In genomic region chr2:28765316-28765715, GRCh38 we compare ENCODE assay signal across 21 cellular contexts. TPM values are rescaled to one million over a fixed set of nuclear protein-coding genes. Genes with fewer than 3 reads are reported as not detected.
DNase-seq lines count a peak whose midpoint lies in the region; ATAC-seq and TF ChIP-seq lines count a peak whose summit lies in the region.
"Had no signal": no experiment of that assay in that cellular context is flagged by ENCODE, and none has a peak within 500 bp of the region (broad histone marks: within the 10 kb centered on the region; RNA-seq: fewer than 3 reads in every experiment).

No MANE protein-coding gene starts in this region.

- no peak overlapping the region for H3K4me3 ChIP-seq in mammary epithelial cell (replicated peaks in 1 of 3; ENCODE audit: insufficient read depth in 1 of 3, low read depth in 2 of 3, low read length in 3 of 3)
- H3K4me3 ChIP-seq in breast epithelium = no peak overlapping the region
- H3K4me3 ChIP-seq in fibroblast of mammary gland (ENCODE audit: control insufficient read depth, low read depth, low read length) = no peak overlapping the region
- peak overlapping the region in 1 of 2 donors; percentile 41 for H3K4me3 ChIP-seq in ascending aorta
- H3K4me3 ChIP-seq: A549, body of pancreas, GM23338, spleen had no signal

- H3K9me3 ChIP-seq in mammary epithelial cell (replicated peaks; ENCODE audit: insufficient read depth, low read length) (no peaks in the 10 kb centered on the region), breast epithelium (no peaks in the 10 kb centered on the region), T-helper 17 cell (ENCODE audit: control insufficient read depth, low read length, poor library complexity, severe bottlenecking) (no peaks in the 10 kb centered on the region), ascending aorta (no peaks in the 10 kb centered on the region)
- H3K9me3 ChIP-seq: body of pancreas, spleen had no signal

- CTCF ChIA-PET in mammary epithelial cell (lab: Charles Lee; ENCODE audit: low non-redundant PET) = no interaction called here

- peak overlapping the region; percentile 15 for H3K4me3 Mint-ChIP-seq in T-helper 17 cell
- H3K4me3 Mint-ChIP-seq: dendritic cell treated with granulocyte-macrophage colony-stimulating factor and Interleukin-4, amounts not matched to agents 40 ng/mL and 50 ng/mL, for 4 days; GM23338; neural crest cell had no signal

- in situ Hi-C loops in mammary epithelial cell (cut with MboI; ENCODE audit: low sequenced_read_pairs in 2 of 2) = no loop called here
- in situ Hi-C loops in G401 (cut with HindIII; ENCODE audit: low sequenced_read_pairs) = no loop called here

- peaks cover 21% of the 10 kb centered on the region for H4K20me1 ChIP-seq in mammary epithelial cell (ENCODE audit: insufficient read depth, low read length)

- TF ChIP-seq CTCF in mammary epithelial cell (conservative IDR thresholded peaks at IDR 0.05 in 1 of 2, IDR thresholded peaks at IDR 0.05 in 1 of 2; ENCODE audit: extremely low read depth in 1 of 2, insufficient read depth in 1 of 2, low read depth in 1 of 2, low read length in 2 of 2) (no peak), breast epithelium (IDR thresholded peaks at IDR 0.05) (no peak), fibroblast of mammary gland (conservative IDR thresholded peaks at IDR 0.05; ENCODE audit: control insufficient read depth, insufficient read depth, low read depth, low read length) (no peak), ascending aorta (IDR thresholded peaks at IDR 0.05) (no peak)

- DNase-seq in mammary epithelial cell (peak; percentile 13), breast epithelium (ENCODE audit: low spot score in 2 of 2) (no peak), T-helper 17 cell (no peak), fibroblast of mammary gland (ENCODE audit: low read depth) (peak; percentile 50), superior temporal gyrus (ENCODE audit: extremely low spot score) (peak; percentile 24), ascending aorta (ENCODE audit: low spot score in 2 of 2) (no peak), G401 (ENCODE audit: low spot score) (no peak)
- DNase-seq: activated CD4-positive, alpha-beta T cell treated with anti-CD3 and anti-CD28 coated beads for 1 hour; body of pancreas; DMS79 treated with DMSO at 0.1 percent for 48 hours; foreskin melanocyte; mesendoderm; NCI-H2029 treated with DMSO at 0.1 percent for 48 hours; NCI-H510A; spleen had no signal

- no peak overlapping the region for H3K27ac ChIP-seq in mammary epithelial cell (ENCODE audit: insufficient read depth, low read depth, low read length)
- H3K27ac ChIP-seq in breast epithelium = no peak overlapping the region
- no peak overlapping the region for H3K27ac ChIP-seq in ascending aorta
- H3K27ac ChIP-seq: A549, body of pancreas, KMS-11, spleen had no signal

- TF ChIP-seq POLR2A in breast epithelium (IDR thresholded peaks at IDR 0.05) = no peak

- H3K4me2 ChIP-seq in mammary epithelial cell (ENCODE audit: insufficient read depth, low read depth, low read length) = no peak overlapping the region
- H3K4me2 ChIP-seq: A549, GM23338, KMS-11 had no signal

- no peak overlapping the region for H3K9ac ChIP-seq in mammary epithelial cell (ENCODE audit: insufficient read depth, low read length)
- H3K9ac ChIP-seq: KMS-11 had no signal

- dilution Hi-C loops in mammary epithelial cell (cut with HindIII; ENCODE audit: low sequenced_read_pairs) = no loop called here

- no peak for ATAC-seq in T-helper 17 cell
- ATAC-seq in GM21367 (IDR thresholded peaks at IDR 0.05; ENCODE audit: unreplicated experiment) = no peak
- ATAC-seq: A549, body of pancreas, GM23338 had no signal

- H3K36me3 Mint-ChIP-seq in T-helper 17 cell (ENCODE audit: low read depth) = peaks cover 4% of the 10 kb centered on the region

- H3K36me3 ChIP-seq in mammary epithelial cell (ENCODE audit: insufficient read depth, low read length) (peaks cover under 1% of the 10 kb centered on the region), breast epithelium (no peaks in the 10 kb centered on the region), ascending aorta (peaks cover 13 to 20% of the 10 kb centered on the region in 2 donors)

- no peak overlapping the region for H2AFZ ChIP-seq in mammary epithelial cell (ENCODE audit: low read depth, low read length)
- H2AFZ ChIP-seq: GM23338 had no signal

- peaks cover 100% of the 10 kb centered on the region for H3K79me2 ChIP-seq in mammary epithelial cell (ENCODE audit: insufficient read depth, low read length)

- H3K27me3 Mint-ChIP-seq in T-helper 17 cell = no peaks in the 10 kb centered on the region
- H3K27me3 Mint-ChIP-seq: dendritic cell treated with granulocyte-macrophage colony-stimulating factor and Interleukin-4, amounts not matched to agents 40 ng/mL and 50 ng/mL, for 4 days had no signal

- H3K27ac Mint-ChIP-seq in T-helper 17 cell = peak overlapping the region; percentile 67
- H3K27ac Mint-ChIP-seq: dendritic cell treated with granulocyte-macrophage colony-stimulating factor and Interleukin-4, amounts not matched to agents 40 ng/mL and 50 ng/mL, for 4 days; GM23338 had no signal

- no peaks in the 10 kb centered on the region for H3K27me3 ChIP-seq in mammary epithelial cell (ENCODE audit: insufficient read depth, low read length)
- no peaks in the 10 kb centered on the region for H3K27me3 ChIP-seq in breast epithelium
- no peaks in the 10 kb centered on the region for H3K27me3 ChIP-seq in ascending aorta
- H3K27me3 ChIP-seq: body of pancreas, spleen had no signal

- H3K4me1 Mint-ChIP-seq in T-helper 17 cell = peaks cover 54% of the 10 kb centered on the region

- H3K4me1 ChIP-seq in mammary epithelial cell (ENCODE audit: insufficient read depth, low read length) = peaks cover 9% of the 10 kb centered on the region
- no peaks in the 10 kb centered on the region for H3K4me1 ChIP-seq in breast epithelium
- H3K4me1 ChIP-seq in ascending aorta = peaks cover 22 to 77% of the 10 kb centered on the region in 2 donors

- intact Hi-C loops in mammary epithelial cell (cut with micrococcal nuclease) (no loop called here), breast epithelium (cut with DNase I; ENCODE audit: low total_unique reads) (no loop called here), ascending aorta (cut with DNase I) (loop anchor here (5.0 kb wide), 1 partner anchor 42 kb away; no protein-coding TSS in a partner anchor)

- no TSS peak for BruUV-seq in mammary epithelial cell (replicated peaks; lab: Mats Ljungman, UMichigan)

- 58% methylated on average over 6 of the region's 6 CpGs for WGBS in mammary epithelial cell (ENCODE audit: low coverage, missing lambda C conversion rate)

RNA-seq across cellular contexts. Expression of gene PPP1CB, which starts 13.7 kb away (rescaled TPM):
- total RNA-seq in mammary epithelial cell = 100 to 1,000 TPM; 266 to 282 TPM
- polyA plus RNA-seq in mammary epithelial cell = 78.5 TPM
- 117 TPM for polyA minus RNA-seq in mammary epithelial cell
- 100 to 1,000 TPM; 189 to 294 (median 289) TPM for total RNA-seq in breast epithelium
- total RNA-seq in T-helper 17 cell = 100 to 1,000 TPM; 309 to 313 TPM
- 196 TPM for total RNA-seq in ascending aorta
- total RNA-seq in G401 (2014; rRNA removed; shearing (Covaris generic)) = 103 and 141 TPM in 2 replicates

RNA-seq across cellular contexts. Expression of gene SPDYA, which starts 45.3 kb away (rescaled TPM):
- 1 to 10 TPM; 1.0 to 1.2 TPM for total RNA-seq in mammary epithelial cell
- 0.03 TPM for polyA plus RNA-seq in mammary epithelial cell
- polyA minus RNA-seq in mammary epithelial cell = not detected
- 1 to 10 TPM in 2 of 3 donors, under 1 TPM in 1; 0.98 to 4.2 (median 1.8) TPM for total RNA-seq in breast epithelium
- total RNA-seq in T-helper 17 cell = 10 to 100 TPM; 11.2 to 18.7 TPM
- total RNA-seq in ascending aorta = 0.32 TPM
- 0.17 and 1.7 TPM in 2 replicates for total RNA-seq in G401 (2014; rRNA removed; shearing (Covaris generic))

Comparison
In these comparisons a context has a peak if more than half of its experiments do, and no peak if none do; other contexts are left out.
1. DNase-seq: peak in mammary epithelial cell (single experiment), fibroblast of mammary gland (single experiment) and superior temporal gyrus (single experiment); none in breast epithelium (0 of 2), T-helper 17 cell (0 of 3), ascending aorta (0 of 2) and G401 (single experiment).